ENCODE assay signal across 9 cellular contexts in the genomic region with DNA sequence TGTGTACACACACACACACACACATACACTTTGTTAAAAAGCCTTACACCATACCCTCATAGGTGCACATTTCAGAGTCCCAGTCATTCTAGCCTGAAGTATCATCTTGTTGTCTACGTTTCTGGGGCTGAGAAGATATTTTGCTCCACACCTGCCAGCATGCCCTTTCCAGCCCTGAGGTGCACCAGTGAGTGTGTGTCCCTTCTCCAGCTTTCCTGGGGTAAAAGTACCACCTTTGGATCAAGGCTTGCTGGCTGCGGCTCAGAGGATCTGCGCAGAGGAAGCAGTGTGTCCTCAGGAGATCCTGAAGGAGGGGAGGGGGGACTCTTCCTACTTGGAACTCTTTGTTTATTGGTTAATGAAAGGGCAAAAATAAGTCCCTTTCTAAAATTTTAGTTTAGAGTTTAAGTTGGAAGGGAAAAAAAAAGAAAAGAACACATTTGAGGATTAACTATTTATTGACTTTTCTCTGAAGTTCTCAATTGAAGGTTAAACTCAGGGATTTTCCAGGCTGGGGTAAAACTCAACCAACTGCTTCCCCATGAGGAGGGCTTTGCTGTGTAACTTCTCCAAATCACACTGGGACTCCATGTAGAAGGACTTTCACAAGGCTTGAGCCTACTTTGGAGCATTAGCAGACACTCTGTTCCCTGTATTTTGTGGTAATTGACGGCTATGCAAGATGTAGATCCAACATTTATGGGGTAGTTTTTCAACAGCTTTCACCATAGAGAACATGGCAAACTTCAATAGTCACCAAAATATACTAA.
DNase-seq lines count a peak whose midpoint lies in the region; ATAC-seq, FAIRE-seq and TF ChIP-seq lines count a peak whose summit lies in the region.
"Had no signal": no experiment of that assay in that cellular context is flagged by ENCODE, and none has a peak within 500 bp of the region (broad histone marks: within the 10 kb centered on the region; RNA-seq: fewer than 3 reads in every experiment).

No MANE protein-coding gene starts in this region.

- peaks cover 3% of the 10 kb centered on the region for H3K27me3 Mint-ChIP-seq in Caco-2 (ENCODE audit: insufficient read depth, unreplicated experiment)

- H3K4me2 ChIP-seq in OCI-LY3 (ENCODE audit: low read length), result peak overlapping the region; percentile 100
- peak overlapping the region; percentile 100 for H3K4me2 ChIP-seq in endothelial cell of umbilical vein (ENCODE audit: insufficient read depth, low read length)

- no peaks in the 10 kb centered on the region for H3K27me3 ChIP-seq in OCI-LY3 (ENCODE audit: low read depth, low read length)
- no peaks in the 10 kb centered on the region for H3K27me3 ChIP-seq in endothelial cell of umbilical vein (ENCODE audit: control insufficient read depth in 2 of 2, insufficient read depth in 2 of 2, low read length in 2 of 2)
- no peaks in the 10 kb centered on the region for H3K27me3 ChIP-seq in Caco-2 (replicated peaks; ENCODE audit: control insufficient read depth, insufficient read depth, low read length)
- H3K27me3 ChIP-seq: adrenal gland had no signal

- H3K27ac Mint-ChIP-seq in Caco-2 (ENCODE audit: unreplicated experiment), result no peak overlapping the region

- no TSS peak for BruUV-seq in endothelial cell of umbilical vein (replicated peaks; lab: Mats Ljungman, UMichigan)
- no TSS peak for BruUV-seq in Caco-2 (replicated peaks; lab: Mats Ljungman, UMichigan)

- H3K36me3 ChIP-seq in OCI-LY3 (replicated peaks; ENCODE audit: low read depth, low read length) (peaks cover 30% of the 10 kb centered on the region), endothelial cell of umbilical vein (ENCODE audit: control insufficient read depth in 2 of 2, extremely low read depth in 1 of 2, insufficient read depth in 2 of 2, low read length in 2 of 2) (peaks cover 0 to 4% of the 10 kb centered on the region in 2 experiments), Caco-2 (ENCODE audit: control insufficient read depth, insufficient read depth, low read length) (no peaks in the 10 kb centered on the region)
- H3K36me3 ChIP-seq: adrenal gland had no signal

- H3K9me1 ChIP-seq in endothelial cell of umbilical vein (replicated peaks; ENCODE audit: control insufficient read depth, extremely low read depth, insufficient read depth, low read length), result no peaks in the 10 kb centered on the region

- intact Hi-C loops in endothelial cell of umbilical vein (cut with micrococcal nuclease), result loop anchor here (10.0 kb wide), 1 partner anchor 601 kb away; no protein-coding TSS in a partner anchor
- intact Hi-C loops in posterior vena cava (cut with DNase I), result loop anchor here (10.0 kb wide), 2 partner anchors 59 to 69 kb away; no protein-coding TSS in a partner anchor
- intact Hi-C loops in Caco-2 (cut with micrococcal nuclease; ENCODE audit: unreplicated experiment), result no loop called here

- H2AFZ ChIP-seq in OCI-LY3 (ENCODE audit: low read depth, low read length) (no peak overlapping the region), endothelial cell of umbilical vein (ENCODE audit: low read depth, low read length) (no peak overlapping the region)

- H3K9me3 ChIP-seq in OCI-LY3 (ENCODE audit: insufficient read depth, low read length) (no peaks in the 10 kb centered on the region), endothelial cell of umbilical vein (replicated peaks; ENCODE audit: control insufficient read depth, insufficient read depth, low read length) (no peaks in the 10 kb centered on the region), Caco-2 (no peaks in the 10 kb centered on the region)
- H3K9me3 ChIP-seq: adrenal gland had no signal

- H3K4me1 Mint-ChIP-seq in Caco-2 (ENCODE audit: low read depth, unreplicated experiment), result no peaks in the 10 kb centered on the region

- H4K20me1 ChIP-seq in OCI-LY3 (ENCODE audit: insufficient read depth, low read length), result no peaks in the 10 kb centered on the region
- H4K20me1 ChIP-seq in endothelial cell of umbilical vein (replicated peaks; ENCODE audit: control insufficient read depth, extremely low read depth, insufficient read depth, low read length), result no peaks in the 10 kb centered on the region

- POLR2A ChIA-PET in endothelial cell of umbilical vein (lab: Charles Lee), result interaction anchor here (1.0 to 1.7 kb wide), 2 partner anchors 10 to 37 kb away, joined by 4 to 5 read pairs; no protein-coding TSS in a partner anchor
- POLR2A ChIA-PET in Caco-2 (lab: Charles Lee), result no interaction called here

- peaks cover 80% of the 10 kb centered on the region for H3K79me2 ChIP-seq in OCI-LY3 (ENCODE audit: low read length)
- peaks cover 60% of the 10 kb centered on the region for H3K79me2 ChIP-seq in endothelial cell of umbilical vein (ENCODE audit: control insufficient read depth, insufficient read depth, low read length)

- no peak for TF ChIP-seq CTCF in OCI-LY3 (IDR thresholded peaks at IDR 0.05; ENCODE audit: low read depth, low read length)
- TF ChIP-seq CTCF in endothelial cell of umbilical vein (IDR thresholded peaks at IDR 0.05; ENCODE audit: extremely low read depth in 1 of 2, insufficient read depth in 1 of 2, low read depth in 1 of 2, low read length in 2 of 2), result no peak
- no peak for TF ChIP-seq CTCF in Caco-2 (IDR thresholded peaks at IDR 0.05; ENCODE audit: insufficient read depth in 1 of 2, low read depth in 1 of 2, low read length in 1 of 2, severe bottlenecking in 1 of 2, unreplicated experiment in 1 of 2)

- no peak for ATAC-seq in HG03460 (IDR thresholded peaks at IDR 0.05; ENCODE audit: unreplicated experiment)

- H3K9ac ChIP-seq in OCI-LY3 (ENCODE audit: low read length) (peak overlapping the region; percentile 99), endothelial cell of umbilical vein (replicated peaks; ENCODE audit: extremely low read depth, insufficient read depth, low read length) (peak overlapping the region; percentile 100)

- peak; percentile 29 for DNase-seq in Daoy (ENCODE audit: low read depth)
- peak; percentile 80 for DNase-seq in endothelial cell of umbilical vein (ENCODE audit: low read depth, low spot score)
- peak; percentile 80 for DNase-seq in posterior vena cava (ENCODE audit: low spot score)
- no peak for DNase-seq in Caco-2
- no peak for DNase-seq in RCC 7860 (ENCODE audit: low spot score)
- DNase-seq in NCI-H2029 treated with DMSO at 0.1 percent for 48 hours (lab: John Stamatoyannopoulos, UW), result no peak

- H3K27ac ChIP-seq in OCI-LY3 (ENCODE audit: low read length) (peak overlapping the region; percentile 100), endothelial cell of umbilical vein (ENCODE audit: insufficient read depth, low read depth, low read length) (peak overlapping the region; percentile 95)

- H3K4me1 ChIP-seq in OCI-LY3 (ENCODE audit: low read length), result peaks cover 69% of the 10 kb centered on the region
- H3K4me1 ChIP-seq in endothelial cell of umbilical vein (ENCODE audit: control insufficient read depth, extremely low read depth, insufficient read depth, low read length), result peaks cover 45% of the 10 kb centered on the region
- no peaks in the 10 kb centered on the region for H3K4me1 ChIP-seq in Caco-2

- dilution Hi-C loops in endothelial cell of umbilical vein (cut with MboI; ENCODE audit: extremely low pct_ligation_motif_present, low sequenced_read_pairs), result loop anchor here (25.0 kb wide), 1 partner anchor 204 kb away; a partner anchor contains a TSS

- H3K36me3 Mint-ChIP-seq in Caco-2 (ENCODE audit: insufficient read depth, unreplicated experiment), result no peaks in the 10 kb centered on the region

- H3K4me3 ChIP-seq in OCI-LY3 (ENCODE audit: low read length) (peak overlapping the region; percentile 97), endothelial cell of umbilical vein (replicated peaks in 1 of 3; ENCODE audit: insufficient read depth in 1 of 3, low read depth in 1 of 3, low read length in 3 of 3) (peak overlapping the region; percentile 77 to 98 (median 92)), Caco-2 (ENCODE audit: low read depth, low read length) (no peak overlapping the region)

- FAIRE-seq in endothelial cell of umbilical vein (lab: Jason Lieb, UNC) (no peak), RCC 7860 (lab: Jason Lieb, UNC) (no peak)

- peak; percentile 83 for TF ChIP-seq POLR2A in endothelial cell of umbilical vein (IDR thresholded peaks at IDR 0.05; ENCODE audit: low read depth, low read length)

- H3K9me3 Mint-ChIP-seq in Caco-2 (ENCODE audit: unreplicated experiment), result no peaks in the 10 kb centered on the region

- no peak overlapping the region for H3K4me3 Mint-ChIP-seq in Caco-2 (ENCODE audit: unreplicated experiment)

- CTCF ChIA-PET in endothelial cell of umbilical vein (lab: Charles Lee) (interaction anchor here (0.7 to 4.1 kb wide), 10 partner anchors 27 to 170 kb away, joined by 3 to 51 read pairs (median 4); no protein-coding TSS in a partner anchor), Caco-2 (lab: Charles Lee) (no interaction called here)

TF ChIP-seq in endothelial cell of umbilical vein, 7 proteins besides CTCF, POLR2A, EP300 and RAD21:
- peak; percentile 49 for TF ChIP-seq POLR2AphosphoS5 (IDR thresholded peaks at IDR 0.05; ENCODE audit: insufficient read depth, low read depth, low read length)
- TF ChIP-seq FOS (IDR thresholded peaks at IDR 0.05; ENCODE audit: borderline replicate concordance, insufficient read depth, low read length), result no peak
- no peak for TF ChIP-seq EZH2 (IDR thresholded peaks at IDR 0.05; ENCODE audit: borderline replicate concordance, low read depth, low read length, severe bottlenecking)
- no peak for TF ChIP-seq MYC (IDR thresholded peaks at IDR 0.05; ENCODE audit: low read depth, low read length)
- TF ChIP-seq GATA2 (IDR thresholded peaks at IDR 0.05; ENCODE audit: insufficient read depth, insufficient read length, low read depth, low read length), result no peak
- TF ChIP-seq, protein P1, sequence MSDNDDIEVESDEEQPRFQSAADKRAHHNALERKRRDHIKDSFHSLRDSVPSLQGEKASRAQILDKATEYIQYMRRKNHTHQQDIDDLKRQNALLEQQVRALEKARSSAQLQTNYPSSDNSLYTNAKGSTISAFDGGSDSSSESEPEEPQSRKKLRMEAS (IDR thresholded peaks at IDR 0.05; ENCODE audit: insufficient read depth, insufficient read length), result no peak
- TF ChIP-seq JUN (IDR thresholded peaks at IDR 0.05; ENCODE audit: borderline replicate concordance, insufficient read depth, insufficient read length, low read depth), result no peak

Comparison
In these comparisons a context has a peak if more than half of its experiments do, and no peak if none do; other contexts are left out.
1. DNase-seq: peak in Daoy (single experiment), endothelial cell of umbilical vein (single experiment) and posterior vena cava (single experiment); none in Caco-2 (0 of 2), RCC 7860 (single experiment) and NCI-H2029 treated with DMSO at 0.1 percent for 48 hours (single experiment).